Comparison of ENCODE assay signal across 1 cellular context in genomic region chr10:77532068-77532467, GRCh38.
TF ChIP-seq lines count a peak whose summit lies in the region.

No MANE protein-coding gene starts in this region.

TF ChIP-seq in IMR-90, 13 proteins besides CTCF, POLR2A, EP300 and RAD21:
- TF ChIP-seq CHD1 (IDR thresholded peaks at IDR 0.05; ENCODE audit: low read depth, low read length) (0 out of 2 replicates have a peak, but pooled peaks have one; percentile 23), SMC3 (IDR thresholded peaks at IDR 0.05; ENCODE audit: low read depth, low read length) (no peak), FOS (IDR thresholded peaks at IDR 0.05; ENCODE audit: low read depth, low read length) (peak; percentile 33; the same call in 1 of the 2 replicates), CEBPB (IDR thresholded peaks at IDR 0.05; ENCODE audit: low read depth, low read length) (peak; percentile 52), BHLHE40 (IDR thresholded peaks at IDR 0.05; ENCODE audit: low read depth, low read length) (peak; percentile 51)
